Comparison of ENCODE assay signal across 8 cellular contexts in genomic region chrX:1462596-1463251, GRCh38. TPM values are rescaled to one million over a fixed set of nuclear protein-coding genes. Genes with fewer than 3 reads are reported as not detected.
A peak's percentile ranks its signal among the peaks of the same experiment; 100 is the strongest.
DNase-seq lines count a peak whose midpoint lies in the region; ATAC-seq and TF ChIP-seq lines count a peak whose summit lies in the region.

No MANE protein-coding gene starts in this region.

- peaks cover 0 to 48% (median 0%) of the 10 kb centered on the region in 4 donors for H3K27me3 ChIP-seq in esophagus muscularis mucosa

- no peaks in the 10 kb centered on the region for H3K36me3 ChIP-seq in esophagus muscularis mucosa

- H3K27ac ChIP-seq in esophagus muscularis mucosa (replicated peaks in 1 of 4), result peak overlapping the region in 2 of 4 donors; percentile 7 to 59

- no peaks in the 10 kb centered on the region for H3K4me1 ChIP-seq in esophagus muscularis mucosa

- DNase-seq in H4 (ENCODE audit: low spot score), result peak; percentile 86
- peak; percentile 39 to 51 for DNase-seq in activated CD8-positive, alpha-beta memory T cell treated with anti-CD3 and anti-CD28 coated beads for 1 hour (ENCODE audit: extremely low read depth in 1 of 2, low read depth in 1 of 2)
- DNase-seq in esophagus muscularis mucosa (ENCODE audit: extremely low spot score), result peak; percentile 83
- peak; percentile 52 for DNase-seq in stimulated activated CD4-positive, alpha-beta T cell treated with anti-CD3 and anti-CD28 coated beads, Interleukin-12 subunit alpha, Interleukin-12 subunit beta, amount 100 ng/mL, for 4 hours
- no peak for DNase-seq in AG08395 (ENCODE audit: low spot score)
- DNase-seq in glomerular visceral epithelial cell (ENCODE audit: extremely low spot score), result no peak

- no peak for TF ChIP-seq CTCF in esophagus muscularis mucosa (IDR thresholded peaks at IDR 0.05)

- ATAC-seq in HG03280 (IDR thresholded peaks at IDR 0.05; ENCODE audit: unreplicated experiment) (no peak), HG03039 (IDR thresholded peaks at IDR 0.05; ENCODE audit: unreplicated experiment) (no peak)

- H3K9me3 ChIP-seq in esophagus muscularis mucosa, result no peaks in the 10 kb centered on the region

- no peak overlapping the region for H3K4me3 ChIP-seq in esophagus muscularis mucosa

- WGBS in esophagus muscularis mucosa, result 60% methylated on average over 19 of the region's 19 CpGs

- TF ChIP-seq EP300 in esophagus muscularis mucosa (IDR thresholded peaks at IDR 0.05), result no peak

- intact Hi-C loops in esophagus muscularis mucosa (cut with DNase I), result no loop called here

- no peak for TF ChIP-seq POLR2A in esophagus muscularis mucosa (IDR thresholded peaks at IDR 0.05; ENCODE audit: low read depth)

RNA-seq across cellular contexts. Expression of gene ASMTL, which starts 10.0 kb away (rescaled TPM):
- total RNA-seq in H4 (2014; rRNA removed; shearing (Covaris generic)), result 0.72 and 5.0 TPM in 2 replicates
- 10 to 100 TPM; 28.7 to 52.2 (median 32.8) TPM for total RNA-seq in esophagus muscularis mucosa

Comparison
In these comparisons a context has a peak if more than half of its experiments do, and no peak if none do; other contexts are left out.
1. DNase-seq: peak in H4 (single experiment), activated CD8-positive, alpha-beta memory T cell treated with anti-CD3 and anti-CD28 coated beads for 1 hour (2 of 2), esophagus muscularis mucosa (single experiment) and stimulated activated CD4-positive, alpha-beta T cell treated with anti-CD3 and anti-CD28 coated beads, Interleukin-12 subunit alpha, Interleukin-12 subunit beta, amount 100 ng/mL, for 4 hours (single experiment); none in AG08395 (single experiment) and glomerular visceral epithelial cell (single experiment).